In the genomic region with DNA sequence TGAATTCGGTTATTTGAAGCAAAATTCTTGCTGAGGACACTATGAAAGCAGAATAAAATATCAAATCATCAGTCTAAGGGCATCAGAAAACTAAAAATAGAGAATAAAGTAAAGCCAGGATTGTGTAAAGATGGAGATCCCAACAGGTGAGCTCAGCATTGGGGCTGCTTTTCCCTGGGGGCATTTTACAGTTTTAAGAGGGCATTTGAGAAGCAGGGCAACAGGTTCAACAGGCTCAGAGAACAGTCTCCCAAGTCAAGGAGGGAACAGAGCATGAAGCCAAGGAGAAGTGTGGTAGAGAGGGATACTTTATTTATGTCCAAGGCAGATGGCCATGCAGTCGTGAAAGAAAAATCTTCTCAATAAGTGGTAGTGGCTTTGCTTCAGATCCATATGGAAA, we compare ENCODE assay signal across 25 cellular contexts.
DNase-seq lines count a peak whose midpoint lies in the region; ATAC-seq and TF ChIP-seq lines count a peak whose summit lies in the region.
"Had no signal": no experiment of that assay in that cellular context is flagged by ENCODE, and none has a peak within 500 bp of the region (broad histone marks: within the 10 kb centered on the region; RNA-seq: fewer than 3 reads in every experiment).

No MANE protein-coding gene starts in this region.

- H3K36me3 ChIP-seq in HEK293 (ENCODE audit: control insufficient read depth in 2 of 2, insufficient read depth in 1 of 2, low read length in 2 of 2) (no peaks in the 10 kb centered on the region), mesendoderm (ENCODE audit: control insufficient read depth, insufficient read depth, low read length) (no peaks in the 10 kb centered on the region)
- H3K36me3 ChIP-seq: BE2C had no signal

- POLR2A ChIA-PET in HEK293 (lab: Yijun Ruan, JAX) = no interaction called here

- ATAC-seq in left cardiac atrium = no peak
- ATAC-seq in HG03108 (IDR thresholded peaks at IDR 0.05; ENCODE audit: unreplicated experiment) = no peak
- ATAC-seq: A549, GM12878, HepG2, K562, SK-N-SH treated with all-trans-retinoic acid at 6 μM for 48 hours had no signal

- no peak overlapping the region for H4K5ac ChIP-seq in mesendoderm (ENCODE audit: low read length)

- H3K27ac ChIP-seq in HEK293 (ENCODE audit: extremely low read depth, low read depth, low read length) (no peak overlapping the region), VCaP (peak overlapping the region; percentile 73), mesendoderm (ENCODE audit: low read depth, low read length) (no peak overlapping the region)
- H3K27ac ChIP-seq: A549, HL-60 had no signal

- no peaks in the 10 kb centered on the region for H3K79me1 ChIP-seq in mesendoderm (ENCODE audit: low read length)

- intact Hi-C loops in left cardiac atrium (cut with DNase I) = no loop called here

- H3K9me3 ChIP-seq in HEK293 (ENCODE audit: control insufficient read depth, insufficient read depth, low read depth, low read length) = no peaks in the 10 kb centered on the region
- H3K9me3 ChIP-seq: A549, BE2C had no signal

- H2AK5ac ChIP-seq in mesendoderm (ENCODE audit: low read length) = no peak overlapping the region

- H3K4me1 ChIP-seq in HEK293 (ENCODE audit: control insufficient read depth, insufficient read depth, low read length) = no peaks in the 10 kb centered on the region
- no peaks in the 10 kb centered on the region for H3K4me1 ChIP-seq in mesendoderm (ENCODE audit: control insufficient read depth, low read depth, low read length)

- H3K23ac ChIP-seq in mesendoderm (ENCODE audit: low read length) = no peak overlapping the region

- DNase-seq in DMS79 (lab: John Stamatoyannopoulos, UW) = peak; percentile 84
- DNase-seq in mesendoderm = peak; percentile 13
- DNase-seq in left cardiac atrium = no peak
- DNase-seq in NOMO-1 treated with dmso at 0.1 percent for 144 hours (lab: John Stamatoyannopoulos, UW; ENCODE audit: unreplicated experiment) = no peak
- no peak for DNase-seq in DMS53 (lab: John Stamatoyannopoulos, UW)
- DNase-seq: BE2C, H7, HFFc6, MM.1S, NCI-H1048, NCI-H146, NCI-H2029, NCI-H2171 treated with DMSO at 0.1 percent for 48 hours, NCI-H524 treated with DMSO at 0.1 percent for 48 hours, RPMI8226, SHP77 had no signal

- no peak overlapping the region for H3K18ac ChIP-seq in mesendoderm (ENCODE audit: low read length)

- no peak overlapping the region for H2BK15ac ChIP-seq in mesendoderm (replicated peaks; ENCODE audit: low read depth)

- no peak overlapping the region for H3K56ac ChIP-seq in mesendoderm (ENCODE audit: low read length)

- CTCF ChIA-PET in HEK293 (lab: Yijun Ruan, JAX) = no interaction called here

- H3K4me3 ChIP-seq in HEK293 (ENCODE audit: low read depth, low read length) (no peak overlapping the region), mesendoderm (ENCODE audit: low read length) (no peak overlapping the region)
- H3K4me3 ChIP-seq: A549, GM12878, K562 had no signal

- WGBS in mesendoderm (ENCODE audit: extremely low coverage, insufficient coverage, low lambda C conversion rate) = no CpG with 5 or more reads among the region's 2 CpGs

- H2BK5ac ChIP-seq in mesendoderm (ENCODE audit: low read length) = no peak overlapping the region

- no peak overlapping the region for H3K4ac ChIP-seq in mesendoderm (ENCODE audit: low read depth, low read length)

- no peak overlapping the region for H2BK120ac ChIP-seq in mesendoderm (ENCODE audit: low read depth, low read length)

- TF ChIP-seq CTCF in HEK293 (tag by site-specific recombination; IDR thresholded peaks at IDR 0.05) (no peak), VCaP (conservative IDR thresholded peaks at IDR 0.05) (no peak)

- H3K9ac ChIP-seq in mesendoderm (ENCODE audit: low read length) = no peak overlapping the region

- no peaks in the 10 kb centered on the region for H3K79me2 ChIP-seq in mesendoderm (ENCODE audit: control insufficient read depth, insufficient read depth, low read length)

- no peak overlapping the region for H3K4me2 ChIP-seq in mesendoderm (ENCODE audit: low read length)
- H3K4me2 ChIP-seq: A549 had no signal

- no peaks in the 10 kb centered on the region for H3K27me3 ChIP-seq in mesendoderm (ENCODE audit: insufficient read depth, low read length, poor library complexity)
- H3K27me3 ChIP-seq: BE2C had no signal

- no peak overlapping the region for H4K8ac ChIP-seq in mesendoderm (ENCODE audit: low read depth, low read length)

TF ChIP-seq in HEK293, 187 proteins besides CTCF, POLR2A, EP300 and RAD21:
- TF ChIP-seq MZF1 (tag by site-specific recombination; IDR thresholded peaks at IDR 0.05; ENCODE audit: borderline replicate concordance) (no peak), SCRT2 (tag by site-specific recombination; IDR thresholded peaks at IDR 0.05) (peak; percentile 33; the same call in 1 of the 2 replicates)

Comparison
In these comparisons a context has a peak if more than half of its experiments do, and no peak if none do; other contexts are left out.
1. DNase-seq: peak in DMS79 (single experiment) and mesendoderm (single experiment); none in left cardiac atrium (single experiment), NOMO-1 treated with dmso at 0.1 percent for 144 hours (single experiment) and DMS53 (single experiment).